1 cellular context compared by ENCODE assay signal in the genomic region with DNA sequence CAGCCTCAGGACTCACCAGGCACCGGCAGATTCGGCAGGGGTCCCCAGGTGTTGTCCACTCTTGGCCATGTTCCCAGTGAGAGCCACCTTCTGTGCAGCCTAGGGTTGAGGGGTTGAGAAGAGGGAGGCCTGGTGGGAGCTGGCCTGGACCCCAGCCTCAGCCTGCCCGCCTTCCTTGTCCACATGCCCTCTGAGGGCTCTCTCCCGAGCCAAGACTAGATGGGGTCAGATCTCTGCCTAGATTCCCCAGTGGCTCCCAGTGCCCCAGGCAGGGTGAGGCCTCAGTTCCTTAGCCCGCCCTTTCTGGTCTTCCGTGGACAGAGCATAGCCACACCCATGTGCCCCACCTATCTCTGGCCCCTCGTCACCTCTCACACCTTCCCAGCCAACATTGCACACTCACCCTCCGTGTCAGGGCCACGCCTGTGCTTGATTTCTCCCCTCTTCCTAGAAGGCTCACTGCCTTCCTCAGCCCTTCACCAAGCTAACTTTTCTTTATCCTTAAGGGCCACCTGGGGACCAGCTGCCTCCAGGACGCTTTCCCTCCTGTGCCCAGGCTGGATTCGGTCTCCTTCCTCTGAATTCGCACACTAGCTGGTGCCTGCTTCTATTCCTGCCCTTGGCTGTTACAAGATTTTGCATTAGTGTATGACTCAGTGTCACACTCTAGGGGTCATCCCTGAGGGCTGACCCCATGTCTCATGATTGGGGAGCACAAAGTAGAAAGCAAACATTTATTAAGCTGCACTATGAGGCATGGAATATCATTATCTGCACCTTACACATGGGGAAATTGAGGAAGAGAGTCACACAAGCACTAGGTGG.
TF ChIP-seq lines count a peak whose summit lies in the region.

No MANE protein-coding gene starts in this region.

TF ChIP-seq in K562, 482 proteins besides CTCF, POLR2A, EP300 and RAD21 (continued from another document and continues in another):
- TF ChIP-seq E2F4 (CRISPR knock-in tag; IDR thresholded peaks at IDR 0.05; ENCODE audit: low read depth) (no peak), CBX2 (IDR thresholded peaks at IDR 0.05; ENCODE audit: insufficient read depth, low read length, poor library complexity, severe bottlenecking) (no peak), ZNF644 (tag; IDR thresholded peaks at IDR 0.05; ENCODE audit: low read depth) (no peak), HOMEZ (CRISPR knock-in tag; IDR thresholded peaks at IDR 0.05) (no peak), ZNF592 (IDR thresholded peaks at IDR 0.05) (peak; percentile 21; the same call in 1 of the 2 replicates), HDAC2 (IDR thresholded peaks at IDR 0.05) (0 out of 2 replicates have a peak, but pooled peaks have one; percentile 54), ZNF23 (CRISPR knock-in tag; IDR thresholded peaks at IDR 0.05) (no peak), KDM5B (IDR thresholded peaks at IDR 0.05; ENCODE audit: insufficient replicate concordance, low read depth, low read length) (peak; percentile 26), ZNF584 (CRISPR knock-in tag; IDR thresholded peaks at IDR 0.05; ENCODE audit: low read depth) (peak; percentile 96), PYGO2 (tag; IDR thresholded peaks at IDR 0.05) (no peak), SMARCA4 (IDR thresholded peaks at IDR 0.05) (peak; percentile 65; the same call in 1 of the 2 replicates), BRD9 (IDR thresholded peaks at IDR 0.05; ENCODE audit: low read depth, partially characterized antibody) (no peak), NR4A1 (CRISPR knock-in tag; IDR thresholded peaks at IDR 0.05) (no peak), NR4A1 (tag; IDR thresholded peaks at IDR 0.05) (no peak), SMAD1 (IDR thresholded peaks at IDR 0.05; ENCODE audit: low read depth, low read length, partially characterized antibody) (no peak), TCF7L2 (IDR thresholded peaks at IDR 0.05; ENCODE audit: low read depth, low read length) (no peak), SREBF2 (CRISPR knock-in tag; IDR thresholded peaks at IDR 0.05) (no peak), ZNF76 (CRISPR knock-in tag; IDR thresholded peaks at IDR 0.05; ENCODE audit: borderline replicate concordance) (no peak), ARNT (IDR thresholded peaks at IDR 0.05) (no peak), NR3C1 (CRISPR knock-in tag; IDR thresholded peaks at IDR 0.05) (no peak), PRPF4 (IDR thresholded peaks at IDR 0.05; ENCODE audit: insufficient read depth, low read depth, low read length, poor library complexity, severe bottlenecking) (no peak), ZNF217 (CRISPR knock-in tag; IDR thresholded peaks at IDR 0.05) (no peak), SOX6 (IDR thresholded peaks at IDR 0.05) (no peak), ZNF41 (CRISPR knock-in tag; conservative IDR thresholded peaks at IDR 0.05) (no peak), ZBED1 (IDR thresholded peaks at IDR 0.05) (no peak), SIX5 (IDR thresholded peaks at IDR 0.05; ENCODE audit: borderline replicate concordance in 1 of 2, insufficient read depth in 1 of 2, low read depth in 1 of 2, low read length in 2 of 2) (no peak), ZNF174 (CRISPR knock-in tag; IDR thresholded peaks at IDR 0.05) (no peak), NFATC3 (IDR thresholded peaks at IDR 0.05) (no peak), NONO (IDR thresholded peaks at IDR 0.05; ENCODE audit: low read depth in 2 of 2, low read length in 1 of 2) (no peak), SUPT5H (IDR thresholded peaks at IDR 0.05) (no peak), MEF2D (tag; conservative IDR thresholded peaks at IDR 0.05; ENCODE audit: low read depth) (no peak), SIN3A (IDR thresholded peaks at IDR 0.05; ENCODE audit: borderline replicate concordance in 2 of 2, control insufficient read depth in 1 of 2, low read depth in 2 of 2, low read length in 2 of 2) (no peak), GTF2F1 (IDR thresholded peaks at IDR 0.05; ENCODE audit: low read depth, low read length) (no peak), CEBPG (CRISPR knock-in tag; IDR thresholded peaks at IDR 0.05) (0 out of 2 replicates have a peak, but pooled peaks have one; percentile 26), CEBPG (tag; conservative IDR thresholded peaks at IDR 0.05 in 1 of 2, IDR thresholded peaks at IDR 0.05 in 1 of 2) (peak in 1 of 2 experiments; percentile 77; a peak in 2 of 4 replicates), ZNF224 (CRISPR knock-in tag; IDR thresholded peaks at IDR 0.05) (no peak), ZNF830 (CRISPR knock-in tag; IDR thresholded peaks at IDR 0.05) (no peak), SP1 (CRISPR knock-in tag; IDR thresholded peaks at IDR 0.05) (no peak), NFE2L1 (tag; IDR thresholded peaks at IDR 0.05; ENCODE audit: borderline replicate concordance, low read depth) (no peak), HMG20B (CRISPR knock-in tag; IDR thresholded peaks at IDR 0.05) (no peak), EZH2 (IDR thresholded peaks at IDR 0.05; ENCODE audit: borderline replicate concordance, low read depth, low read length) (no peak)
- TF ChIP-seq, protein P1, sequence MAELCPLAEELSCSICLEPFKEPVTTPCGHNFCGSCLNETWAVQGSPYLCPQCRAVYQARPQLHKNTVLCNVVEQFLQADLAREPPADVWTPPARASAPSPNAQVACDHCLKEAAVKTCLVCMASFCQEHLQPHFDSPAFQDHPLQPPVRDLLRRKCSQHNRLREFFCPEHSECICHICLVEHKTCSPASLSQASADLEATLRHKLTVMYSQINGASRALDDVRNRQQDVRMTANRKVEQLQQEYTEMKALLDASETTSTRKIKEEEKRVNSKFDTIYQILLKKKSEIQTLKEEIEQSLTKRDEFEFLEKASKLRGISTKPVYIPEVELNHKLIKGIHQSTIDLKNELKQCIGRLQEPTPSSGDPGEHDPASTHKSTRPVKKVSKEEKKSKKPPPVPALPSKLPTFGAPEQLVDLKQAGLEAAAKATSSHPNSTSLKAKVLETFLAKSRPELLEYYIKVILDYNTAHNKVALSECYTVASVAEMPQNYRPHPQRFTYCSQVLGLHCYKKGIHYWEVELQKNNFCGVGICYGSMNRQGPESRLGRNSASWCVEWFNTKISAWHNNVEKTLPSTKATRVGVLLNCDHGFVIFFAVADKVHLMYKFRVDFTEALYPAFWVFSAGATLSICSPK (IDR thresholded peaks at IDR 0.05; ENCODE audit: borderline replicate concordance): no peak
- TF ChIP-seq, protein P2, sequence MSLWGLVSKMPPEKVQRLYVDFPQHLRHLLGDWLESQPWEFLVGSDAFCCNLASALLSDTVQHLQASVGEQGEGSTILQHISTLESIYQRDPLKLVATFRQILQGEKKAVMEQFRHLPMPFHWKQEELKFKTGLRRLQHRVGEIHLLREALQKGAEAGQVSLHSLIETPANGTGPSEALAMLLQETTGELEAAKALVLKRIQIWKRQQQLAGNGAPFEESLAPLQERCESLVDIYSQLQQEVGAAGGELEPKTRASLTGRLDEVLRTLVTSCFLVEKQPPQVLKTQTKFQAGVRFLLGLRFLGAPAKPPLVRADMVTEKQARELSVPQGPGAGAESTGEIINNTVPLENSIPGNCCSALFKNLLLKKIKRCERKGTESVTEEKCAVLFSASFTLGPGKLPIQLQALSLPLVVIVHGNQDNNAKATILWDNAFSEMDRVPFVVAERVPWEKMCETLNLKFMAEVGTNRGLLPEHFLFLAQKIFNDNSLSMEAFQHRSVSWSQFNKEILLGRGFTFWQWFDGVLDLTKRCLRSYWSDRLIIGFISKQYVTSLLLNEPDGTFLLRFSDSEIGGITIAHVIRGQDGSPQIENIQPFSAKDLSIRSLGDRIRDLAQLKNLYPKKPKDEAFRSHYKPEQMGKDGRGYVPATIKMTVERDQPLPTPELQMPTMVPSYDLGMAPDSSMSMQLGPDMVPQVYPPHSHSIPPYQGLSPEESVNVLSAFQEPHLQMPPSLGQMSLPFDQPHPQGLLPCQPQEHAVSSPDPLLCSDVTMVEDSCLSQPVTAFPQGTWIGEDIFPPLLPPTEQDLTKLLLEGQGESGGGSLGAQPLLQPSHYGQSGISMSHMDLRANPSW (CRISPR knock-in tag; IDR thresholded peaks at IDR 0.05): 0 out of 2 replicates have a peak, but pooled peaks have one; percentile 41
- TF ChIP-seq, protein P3, sequence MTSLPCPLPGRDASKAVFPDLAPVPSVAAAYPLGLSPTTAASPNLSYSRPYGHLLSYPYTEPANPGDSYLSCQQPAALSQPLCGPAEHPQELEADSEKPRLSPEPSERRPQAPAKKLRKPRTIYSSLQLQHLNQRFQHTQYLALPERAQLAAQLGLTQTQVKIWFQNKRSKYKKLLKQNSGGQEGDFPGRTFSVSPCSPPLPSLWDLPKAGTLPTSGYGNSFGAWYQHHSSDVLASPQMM (CRISPR knock-in tag; IDR thresholded peaks at IDR 0.05): no peak
- TF ChIP-seq, protein P4, sequence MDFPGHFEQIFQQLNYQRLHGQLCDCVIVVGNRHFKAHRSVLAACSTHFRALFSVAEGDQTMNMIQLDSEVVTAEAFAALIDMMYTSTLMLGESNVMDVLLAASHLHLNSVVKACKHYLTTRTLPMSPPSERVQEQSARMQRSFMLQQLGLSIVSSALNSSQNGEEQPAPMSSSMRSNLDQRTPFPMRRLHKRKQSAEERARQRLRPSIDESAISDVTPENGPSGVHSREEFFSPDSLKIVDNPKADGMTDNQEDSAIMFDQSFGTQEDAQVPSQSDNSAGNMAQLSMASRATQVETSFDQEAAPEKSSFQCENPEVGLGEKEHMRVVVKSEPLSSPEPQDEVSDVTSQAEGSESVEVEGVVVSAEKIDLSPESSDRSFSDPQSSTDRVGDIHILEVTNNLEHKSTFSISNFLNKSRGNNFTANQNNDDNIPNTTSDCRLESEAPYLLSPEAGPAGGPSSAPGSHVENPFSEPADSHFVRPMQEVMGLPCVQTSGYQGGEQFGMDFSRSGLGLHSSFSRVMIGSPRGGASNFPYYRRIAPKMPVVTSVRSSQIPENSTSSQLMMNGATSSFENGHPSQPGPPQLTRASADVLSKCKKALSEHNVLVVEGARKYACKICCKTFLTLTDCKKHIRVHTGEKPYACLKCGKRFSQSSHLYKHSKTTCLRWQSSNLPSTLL (IDR thresholded peaks at IDR 0.05): no peak
- TF ChIP-seq, protein P5, sequence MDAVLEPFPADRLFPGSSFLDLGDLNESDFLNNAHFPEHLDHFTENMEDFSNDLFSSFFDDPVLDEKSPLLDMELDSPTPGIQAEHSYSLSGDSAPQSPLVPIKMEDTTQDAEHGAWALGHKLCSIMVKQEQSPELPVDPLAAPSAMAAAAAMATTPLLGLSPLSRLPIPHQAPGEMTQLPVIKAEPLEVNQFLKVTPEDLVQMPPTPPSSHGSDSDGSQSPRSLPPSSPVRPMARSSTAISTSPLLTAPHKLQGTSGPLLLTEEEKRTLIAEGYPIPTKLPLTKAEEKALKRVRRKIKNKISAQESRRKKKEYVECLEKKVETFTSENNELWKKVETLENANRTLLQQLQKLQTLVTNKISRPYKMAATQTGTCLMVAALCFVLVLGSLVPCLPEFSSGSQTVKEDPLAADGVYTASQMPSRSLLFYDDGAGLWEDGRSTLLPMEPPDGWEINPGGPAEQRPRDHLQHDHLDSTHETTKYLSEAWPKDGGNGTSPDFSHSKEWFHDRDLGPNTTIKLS (IDR thresholded peaks at IDR 0.05; ENCODE audit: borderline replicate concordance, low read depth): no peak
- TF ChIP-seq, protein P6, sequence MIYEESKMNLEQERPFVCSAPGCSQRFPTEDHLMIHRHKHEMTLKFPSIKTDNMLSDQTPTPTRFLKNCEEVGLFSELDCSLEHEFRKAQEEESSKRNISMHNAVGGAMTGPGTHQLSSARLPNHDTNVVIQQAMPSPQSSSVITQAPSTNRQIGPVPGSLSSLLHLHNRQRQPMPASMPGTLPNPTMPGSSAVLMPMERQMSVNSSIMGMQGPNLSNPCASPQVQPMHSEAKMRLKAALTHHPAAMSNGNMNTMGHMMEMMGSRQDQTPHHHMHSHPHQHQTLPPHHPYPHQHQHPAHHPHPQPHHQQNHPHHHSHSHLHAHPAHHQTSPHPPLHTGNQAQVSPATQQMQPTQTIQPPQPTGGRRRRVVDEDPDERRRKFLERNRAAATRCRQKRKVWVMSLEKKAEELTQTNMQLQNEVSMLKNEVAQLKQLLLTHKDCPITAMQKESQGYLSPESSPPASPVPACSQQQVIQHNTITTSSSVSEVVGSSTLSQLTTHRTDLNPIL (CRISPR knock-in tag; IDR thresholded peaks at IDR 0.05): no peak
